Comparison of ENCODE assay signal across 12 cellular contexts in genomic region chr7:151007469-151007898, GRCh38. TPM values are rescaled to one million over a fixed set of nuclear protein-coding genes. Genes with fewer than 3 reads are reported as not detected.
DNase-seq lines count a peak whose midpoint lies in the region; ATAC-seq and TF ChIP-seq lines count a peak whose summit lies in the region.
"Had no signal": no experiment of that assay in that cellular context is flagged by ENCODE, and none has a peak within 500 bp of the region (broad histone marks: within the 10 kb centered on the region; RNA-seq: fewer than 3 reads in every experiment).

No MANE protein-coding gene starts in this region.

- DNase-seq in GM23338 (ENCODE audit: low spot score) (no peak), OCI-M1 (lab: John Stamatoyannopoulos, UW) (peak; percentile 31), nephron progenitor cell (no peak)
- no peak for DNase-seq in effector memory CD8-positive, alpha-beta T cell
- DNase-seq: cortex of kidney, KBM-7, NCI-H524 had no signal

- peaks cover 8% of the 10 kb centered on the region; the same call in 1 of the 2 replicates for H3K27me3 ChIP-seq in GM23338 (ENCODE audit: insufficient read depth)

- H3K27ac ChIP-seq in GM23338 (ENCODE audit: low read depth), result no peak overlapping the region

- H3K27me3 Mint-ChIP-seq in GM23338 (ENCODE audit: insufficient read depth, low read depth, poor library complexity) (peaks cover 7% of the 10 kb centered on the region), nephron progenitor cell (ENCODE audit: low read depth, poor library complexity) (peaks cover 15% of the 10 kb centered on the region)
- H3K27me3 Mint-ChIP-seq in effector memory CD8-positive, alpha-beta T cell, result no peaks in the 10 kb centered on the region

- H3K36me3 Mint-ChIP-seq in GM23338 (ENCODE audit: low read depth) (no peaks in the 10 kb centered on the region; the same call in 2 of the 3 replicates), nephron progenitor cell (ENCODE audit: low read depth) (no peaks in the 10 kb centered on the region)
- H3K36me3 Mint-ChIP-seq in effector memory CD8-positive, alpha-beta T cell (ENCODE audit: insufficient read depth), result peaks cover 13% of the 10 kb centered on the region

- H3K4me1 Mint-ChIP-seq in GM23338 (peaks cover 32% of the 10 kb centered on the region), nephron progenitor cell (peaks cover 51% of the 10 kb centered on the region)
- H3K4me1 Mint-ChIP-seq in effector memory CD8-positive, alpha-beta T cell (ENCODE audit: low read depth in 2 of 2), result peaks cover 34 to 37% of the 10 kb centered on the region in 2 donors

- H3K9me2 ChIP-seq in GM23338 (ENCODE audit: insufficient read depth), result no peaks in the 10 kb centered on the region

- H3K4me3 Mint-ChIP-seq in GM23338 (no peak overlapping the region), nephron progenitor cell (no peak overlapping the region)
- peak overlapping the region; percentile 75 to 84 for H3K4me3 Mint-ChIP-seq in effector memory CD8-positive, alpha-beta T cell

- ATAC-seq in GM23338 (no peak), esophagus mucosa (no peak), GM18873 (IDR thresholded peaks at IDR 0.05; ENCODE audit: low FRiP score, unreplicated experiment) (no peak), GM18861 (IDR thresholded peaks at IDR 0.05; ENCODE audit: unreplicated experiment) (no peak)
- ATAC-seq in effector memory CD8-positive, alpha-beta T cell (replicated peaks), result no peak

- no peak overlapping the region for H3K4me3 ChIP-seq in GM23338

- H3K4me2 ChIP-seq in GM23338, result no peak overlapping the region

- peaks cover 17% of the 10 kb centered on the region; the same call in 1 of the 2 replicates for H3K4me1 ChIP-seq in GM23338 (ENCODE audit: insufficient read depth)

- no peaks in the 10 kb centered on the region for H3K9me3 Mint-ChIP-seq in GM23338
- H3K9me3 Mint-ChIP-seq in effector memory CD8-positive, alpha-beta T cell, result no peaks in the 10 kb centered on the region
- no peaks in the 10 kb centered on the region for H3K9me3 Mint-ChIP-seq in nephron progenitor cell

- TF ChIP-seq CTCF in GM23338 (conservative IDR thresholded peaks at IDR 0.05; ENCODE audit: low read depth in 2 of 2) (no peak), nephron progenitor cell (IDR thresholded peaks at IDR 0.05) (no peak)

- no peaks in the 10 kb centered on the region for H4K20me1 ChIP-seq in GM23338 (replicated peaks; ENCODE audit: insufficient read depth)

- no peaks in the 10 kb centered on the region for H3K79me2 ChIP-seq in GM23338 (replicated peaks; ENCODE audit: insufficient read depth)

- no peaks in the 10 kb centered on the region for H3K36me3 ChIP-seq in GM23338 (ENCODE audit: insufficient read depth)

- no peak overlapping the region for H3K27ac Mint-ChIP-seq in GM23338
- peak overlapping the region; percentile 82 to 88 for H3K27ac Mint-ChIP-seq in effector memory CD8-positive, alpha-beta T cell
- peak overlapping the region; percentile 87 for H3K27ac Mint-ChIP-seq in nephron progenitor cell

- 0 out of 2 replicates have a peak, but pooled peaks cover 4% of the 10 kb centered on the region for H3F3A ChIP-seq in GM23338 (replicated peaks; ENCODE audit: low read depth)

- H2AFZ ChIP-seq in GM23338, result peak overlapping the region; percentile 69

TF ChIP-seq in GM23338, 12 proteins besides CTCF, POLR2A, EP300 and RAD21 (continues in another document):
- TF ChIP-seq EZH2phosphoT487 (IDR thresholded peaks at IDR 0.05; ENCODE audit: unreplicated experiment) (no peak), STAT1 (IDR thresholded peaks at IDR 0.05; ENCODE audit: unreplicated experiment) (no peak), NANOG (IDR thresholded peaks at IDR 0.05; ENCODE audit: borderline replicate concordance) (no peak), EZH2 (IDR thresholded peaks at IDR 0.05; ENCODE audit: low read depth, unreplicated experiment) (no peak), CREB1 (CRISPR knock-in tag; IDR thresholded peaks at IDR 0.05; ENCODE audit: low read depth) (no peak), JUNB (IDR thresholded peaks at IDR 0.05; ENCODE audit: unreplicated experiment) (no peak), ZNF114 (CRISPR knock-in tag; IDR thresholded peaks at IDR 0.05) (no peak), POLR2AphosphoS5 (IDR thresholded peaks at IDR 0.05; ENCODE audit: low read depth) (no peak), ZNF331 (CRISPR knock-in tag; IDR thresholded peaks at IDR 0.05; ENCODE audit: low read depth) (no peak), ETS1 (IDR thresholded peaks at IDR 0.05) (no peak), REST (IDR thresholded peaks at IDR 0.05; ENCODE audit: unreplicated experiment) (no peak)

RNA-seq across cellular contexts. Expression of gene NOS3, which starts 16.7 kb away (rescaled TPM):
- total RNA-seq in GM23338 (2014; rRNA removed; shearing (Covaris generic)), result 6.1 and 13.3 TPM in 2 replicates
- 2.6 and 3.1 TPM in 2 replicates for polyA plus RNA-seq in GM23338 (2016; fragmentation: Nextera tagmentation; extraction: Ambion mirVana)
- 3.1 TPM for total RNA-seq in esophagus mucosa
- total RNA-seq: myocyte, SK-MEL-5 had no signal

RNA-seq across cellular contexts. Expression of gene ATG9B, which starts 16.8 kb away (rescaled TPM):
- total RNA-seq in GM23338 (2014; rRNA removed; shearing (Covaris generic)), result 1.2 and 2.2 TPM in 2 replicates
- 3.2 and 3.4 TPM in 2 replicates for polyA plus RNA-seq in GM23338 (2016; fragmentation: Nextera tagmentation; extraction: Ambion mirVana)
- 16.7 TPM for total RNA-seq in esophagus mucosa

RNA-seq across cellular contexts. Expression of gene ABCB8, which starts 20.8 kb away (rescaled TPM):
- 27.1 and 41.1 TPM in 2 replicates for total RNA-seq in GM23338 (2014; rRNA removed; shearing (Covaris generic))
- 11.4 and 13.1 TPM in 2 replicates for polyA plus RNA-seq in GM23338 (2016; fragmentation: Nextera tagmentation; extraction: Ambion mirVana)
- total RNA-seq in esophagus mucosa, result 25.1 TPM

RNA-seq across cellular contexts. Expression of gene KCNH2, which starts 29.4 kb away (rescaled TPM):
- total RNA-seq in GM23338 (2014; rRNA removed; shearing (Covaris generic)), result 11.3 and 14.7 TPM in 2 replicates
- 2.6 and 2.9 TPM in 2 replicates for polyA plus RNA-seq in GM23338 (2016; fragmentation: Nextera tagmentation; extraction: Ambion mirVana)
- 0.20 TPM for total RNA-seq in esophagus mucosa

RNA-seq across cellular contexts. Expression of gene ASIC3, which starts 40.8 kb away (rescaled TPM):
- 0.54 and 0.90 TPM in 2 replicates for total RNA-seq in GM23338 (2014; rRNA removed; shearing (Covaris generic))
- 0.87 and 1.4 TPM in 2 replicates for polyA plus RNA-seq in GM23338 (2016; fragmentation: Nextera tagmentation; extraction: Ambion mirVana)
- total RNA-seq in esophagus mucosa, result 0.52 TPM

Comparison
In these comparisons a context has a peak if more than half of its experiments do, and no peak if none do; other contexts are left out.
1. H3K4me3 Mint-ChIP-seq: peak in effector memory CD8-positive, alpha-beta T cell (2 of 2); none in GM23338 (single experiment) and nephron progenitor cell (single experiment).